23 cellular contexts compared by ENCODE assay signal in the genomic region with DNA sequence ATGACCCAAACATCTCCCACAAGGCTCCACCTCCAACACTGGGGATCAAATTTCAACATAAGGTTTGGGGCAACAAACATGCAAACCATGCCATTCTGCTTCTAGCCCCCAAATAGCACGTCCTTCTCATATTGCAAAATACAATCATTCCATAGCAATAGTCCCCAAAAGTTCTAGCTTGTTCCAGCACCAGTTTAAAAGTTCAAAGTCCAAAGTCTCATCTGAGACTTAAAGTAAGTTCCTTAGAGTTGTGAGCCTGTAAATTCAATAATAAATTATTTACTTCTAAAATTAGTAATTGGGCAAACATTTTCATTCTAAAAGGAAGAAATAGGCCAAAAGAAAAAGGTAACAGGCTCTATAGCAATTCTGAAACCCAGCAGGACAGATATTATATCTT. TPM values are rescaled to one million over a fixed set of nuclear protein-coding genes. Genes with fewer than 3 reads are reported as not detected.
DNase-seq lines count a peak whose midpoint lies in the region; ATAC-seq, FAIRE-seq and TF ChIP-seq lines count a peak whose summit lies in the region.
"Had no signal": no experiment of that assay in that cellular context is flagged by ENCODE, and none has a peak within 500 bp of the region (broad histone marks: within the 10 kb centered on the region; RNA-seq: fewer than 3 reads in every experiment).

No MANE protein-coding gene starts in this region.

- peaks cover 2 to 10% (median 8%) of the 10 kb centered on the region in 7 donors for H3K9me3 Mint-ChIP-seq in CD14-positive monocyte
- H3K9me3 Mint-ChIP-seq: CD4-positive, alpha-beta memory T cell; CD8-positive, alpha-beta memory T cell had no signal

- no peak overlapping the region for H3K9ac ChIP-seq in liver (ENCODE audit: low read depth in 1 of 2, low read length in 2 of 2)

- TF ChIP-seq CTCF in liver (IDR thresholded peaks at IDR 0.05; ENCODE audit: low read depth, low read length, missing input control) (no peak), right lobe of liver (IDR thresholded peaks at IDR 0.05) (no peak), CD14-positive monocyte (IDR thresholded peaks at IDR 0.05) (no peak)

- peaks cover 0 to 6% of the 10 kb centered on the region in 2 donors for H3K36me3 Mint-ChIP-seq in CD14-positive monocyte
- H3K36me3 Mint-ChIP-seq: CD4-positive, alpha-beta memory T cell; CD4-positive, CD25-positive, alpha-beta regulatory T cell; CD8-positive, alpha-beta memory T cell had no signal

- TF ChIP-seq POLR2A in right lobe of liver (IDR thresholded peaks at IDR 0.05) = no peak

- no peak overlapping the region for H3K4me3 Mint-ChIP-seq in CD14-positive monocyte
- H3K4me3 Mint-ChIP-seq: B cell; CD4-positive, alpha-beta memory T cell; CD4-positive, CD25-positive, alpha-beta regulatory T cell; CD8-positive, alpha-beta memory T cell had no signal

- H3K9me3 ChIP-seq in liver (ENCODE audit: control insufficient read depth in 4 of 4, low read length in 3 of 4) (no peaks in the 10 kb centered on the region), right lobe of liver (no peaks in the 10 kb centered on the region), small intestine (ENCODE audit: control insufficient read depth, low read depth) (no peaks in the 10 kb centered on the region)
- H3K9me3 ChIP-seq: A549, Caco-2 had no signal

- no peak for TF ChIP-seq RAD21 in liver (IDR thresholded peaks at IDR 0.05)

- 34% methylated on average over 1 of the region's 1 CpG for whole genome bisulfite sequencing in liver
- WGBS in right lobe of liver (ENCODE audit: insufficient coverage, low coverage, low lambda C conversion rate, missing lambda C conversion rate) = 33% methylated on average over 1 of the region's 1 CpG
- WGBS in small intestine, 3 donors = 34 to 67% (median 65%) methylated on average over 1 of the region's 1 CpG

- peaks cover 30% of the 10 kb centered on the region for H3K4me1 Mint-ChIP-seq in CD14-positive monocyte
- H3K4me1 Mint-ChIP-seq: CD8-positive, alpha-beta memory T cell had no signal

- H3K27me3 Mint-ChIP-seq in CD14-positive monocyte (ENCODE audit: low read depth in 3 of 3) = no peaks in the 10 kb centered on the region
- H3K27me3 Mint-ChIP-seq: B cell; CD4-positive, alpha-beta memory T cell; CD4-positive, CD25-positive, alpha-beta regulatory T cell; CD8-positive, alpha-beta memory T cell had no signal

- no peak for ATAC-seq in right lobe of liver
- ATAC-seq in GM19351 (IDR thresholded peaks at IDR 0.05; ENCODE audit: unreplicated experiment) = no peak
- ATAC-seq: A549 had no signal

- no peaks in the 10 kb centered on the region for H3K27me3 ChIP-seq in liver (ENCODE audit: control insufficient read depth in 4 of 4, insufficient read depth in 4 of 4, low read length in 3 of 4)
- no peaks in the 10 kb centered on the region for H3K27me3 ChIP-seq in right lobe of liver
- H3K27me3 ChIP-seq in small intestine (ENCODE audit: control insufficient read depth in 2 of 2, insufficient read depth in 2 of 2, low read length in 2 of 2) = no peaks in the 10 kb centered on the region

- intact Hi-C loops in right lobe of liver (cut with DNase I) = no loop called here
- intact Hi-C loops in CD14-positive monocyte (cut with micrococcal nuclease) = no loop called here

- peak overlapping the region in 5 of 7 donors; percentile 25 to 79 (median 68) for H3K27ac Mint-ChIP-seq in CD14-positive monocyte
- H3K27ac Mint-ChIP-seq: B cell; CD4-positive, alpha-beta memory T cell; CD4-positive, CD25-positive, alpha-beta regulatory T cell had no signal

- no peaks in the 10 kb centered on the region for H3K36me3 ChIP-seq in liver (ENCODE audit: control insufficient read depth in 4 of 4, insufficient read depth in 3 of 4, low read depth in 1 of 4, low read length in 3 of 4)
- H3K36me3 ChIP-seq in right lobe of liver = no peaks in the 10 kb centered on the region
- no peaks in the 10 kb centered on the region for H3K36me3 ChIP-seq in small intestine (ENCODE audit: control insufficient read depth in 2 of 2, insufficient read depth in 2 of 2, low read length in 2 of 2)

- FAIRE-seq in small intestine (lab: Jason Lieb, UNC) = no peak
- FAIRE-seq: A549, D721Med, G401.6, GM12891, GM18507 had no signal

- no peak overlapping the region for H3K4me3 ChIP-seq in liver (ENCODE audit: low read depth in 1 of 3, low read length in 3 of 3)
- H3K4me3 ChIP-seq in right lobe of liver = no peak overlapping the region
- H3K4me3 ChIP-seq in small intestine (ENCODE audit: low read depth in 1 of 2, low read length in 2 of 2) = no peak overlapping the region
- H3K4me3 ChIP-seq: A549 had no signal

- H3K27ac ChIP-seq in liver (ENCODE audit: low read depth in 1 of 2, low read length in 2 of 2) = no peak overlapping the region
- no peak overlapping the region for H3K27ac ChIP-seq in right lobe of liver
- no peak overlapping the region for H3K27ac ChIP-seq in small intestine (ENCODE audit: low read depth in 1 of 2, low read length in 1 of 2)
- H3K27ac ChIP-seq: 22Rv1, A549, C4-2B had no signal

- H3K4me1 ChIP-seq in liver (ENCODE audit: control insufficient read depth in 4 of 4, insufficient read depth in 4 of 4, low read length in 3 of 4) (no peaks in the 10 kb centered on the region), right lobe of liver (no peaks in the 10 kb centered on the region), small intestine (ENCODE audit: control insufficient read depth in 2 of 2, insufficient read depth in 1 of 2, low read depth in 1 of 2, low read length in 1 of 2) (no peaks in the 10 kb centered on the region)
- H3K4me1 ChIP-seq: A549, Caco-2 had no signal

- no peak for DNase-seq in right lobe of liver
- DNase-seq in CD14-positive monocyte (ENCODE audit: low spot score) = no peak
- no peak for DNase-seq in small intestine
- DNase-seq: AML-193; Caco-2; Calu3; CD4-positive, alpha-beta memory T cell; CD4-positive, CD25-positive, alpha-beta regulatory T cell; CD8-positive, alpha-beta memory T cell; DMS79 treated with DMSO at 0.1 percent for 48 hours; GF-D8 had no signal

TF ChIP-seq in liver, 16 proteins besides CTCF, POLR2A, EP300 and RAD21:
- TF ChIP-seq NR2F2 (IDR thresholded peaks at IDR 0.05) (no peak), HNF4A (conservative IDR thresholded peaks at IDR 0.05) (peak; percentile 51 to 64)
- TF ChIP-seq, protein P1, sequence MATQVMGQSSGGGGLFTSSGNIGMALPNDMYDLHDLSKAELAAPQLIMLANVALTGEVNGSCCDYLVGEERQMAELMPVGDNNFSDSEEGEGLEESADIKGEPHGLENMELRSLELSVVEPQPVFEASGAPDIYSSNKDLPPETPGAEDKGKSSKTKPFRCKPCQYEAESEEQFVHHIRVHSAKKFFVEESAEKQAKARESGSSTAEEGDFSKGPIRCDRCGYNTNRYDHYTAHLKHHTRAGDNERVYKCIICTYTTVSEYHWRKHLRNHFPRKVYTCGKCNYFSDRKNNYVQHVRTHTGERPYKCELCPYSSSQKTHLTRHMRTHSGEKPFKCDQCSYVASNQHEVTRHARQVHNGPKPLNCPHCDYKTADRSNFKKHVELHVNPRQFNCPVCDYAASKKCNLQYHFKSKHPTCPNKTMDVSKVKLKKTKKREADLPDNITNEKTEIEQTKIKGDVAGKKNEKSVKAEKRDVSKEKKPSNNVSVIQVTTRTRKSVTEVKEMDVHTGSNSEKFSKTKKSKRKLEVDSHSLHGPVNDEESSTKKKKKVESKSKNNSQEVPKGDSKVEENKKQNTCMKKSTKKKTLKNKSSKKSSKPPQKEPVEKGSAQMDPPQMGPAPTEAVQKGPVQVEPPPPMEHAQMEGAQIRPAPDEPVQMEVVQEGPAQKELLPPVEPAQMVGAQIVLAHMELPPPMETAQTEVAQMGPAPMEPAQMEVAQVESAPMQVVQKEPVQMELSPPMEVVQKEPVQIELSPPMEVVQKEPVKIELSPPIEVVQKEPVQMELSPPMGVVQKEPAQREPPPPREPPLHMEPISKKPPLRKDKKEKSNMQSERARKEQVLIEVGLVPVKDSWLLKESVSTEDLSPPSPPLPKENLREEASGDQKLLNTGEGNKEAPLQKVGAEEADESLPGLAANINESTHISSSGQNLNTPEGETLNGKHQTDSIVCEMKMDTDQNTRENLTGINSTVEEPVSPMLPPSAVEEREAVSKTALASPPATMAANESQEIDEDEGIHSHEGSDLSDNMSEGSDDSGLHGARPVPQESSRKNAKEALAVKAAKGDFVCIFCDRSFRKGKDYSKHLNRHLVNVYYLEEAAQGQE (IDR thresholded peaks at IDR 0.05) = no peak

RNA-seq across cellular contexts. Expression of gene TASL, which starts 8.9 kb away (rescaled TPM):
- total RNA-seq in liver = 1 to 10 TPM; 1.2 to 3.5 TPM
- polyA plus RNA-seq in liver = under 1 TPM; 0.33 to 0.38 TPM
- 1 to 10 TPM in 1 of 6 experiments, under 1 TPM in 4, not detected in 1; 0.35 to 1.3 (median 0.50) TPM for total RNA-seq in right lobe of liver
- 10 to 100 TPM; 22.2 to 28.7 TPM for polyA plus RNA-seq in CD14-positive monocyte
- polyA plus RNA-seq in small intestine = 1 to 10 TPM in 1 of 3 donors, under 1 TPM in 1, not detected in 1; 0.49 to 1.4 TPM
- total RNA-seq: A172, Caco-2, Calu3 had no signal
- polyA plus RNA-seq: A549, BJ had no signal

Comparison
In these comparisons a context has a peak if more than half of its experiments do, and no peak if none do; other contexts are left out.
1. RNA of gene TASL, which starts 8.9 kb away (polyA plus RNA-seq): 22.2 to 28.7 TPM in CD14-positive monocyte; 0.49 to 1.4 TPM in small intestine and 0.33 to 0.38 TPM in liver; every median in the first group is over 4 times any median in the second.